In the genomic region with DNA sequence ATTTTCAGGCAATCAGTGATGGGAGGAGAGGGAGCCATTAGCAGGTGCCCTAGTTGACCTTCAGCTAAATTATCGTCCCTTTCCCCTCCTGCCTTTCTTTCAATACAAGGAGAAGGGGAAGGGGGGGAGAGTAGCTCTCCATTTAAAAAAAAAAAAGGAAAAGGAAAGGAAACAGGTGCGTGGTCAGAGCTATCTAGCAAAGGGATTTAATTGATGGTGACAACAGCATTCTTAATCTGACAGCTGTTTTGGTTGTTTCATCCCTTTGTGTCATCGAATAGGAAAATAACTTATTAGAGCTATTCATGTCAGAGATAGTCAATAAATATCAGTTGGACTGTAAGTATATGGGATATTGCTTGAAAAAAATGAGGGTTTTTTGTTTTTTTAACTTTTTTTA, we compare ENCODE assay signal across 14 cellular contexts.
"Had no signal": no experiment of that assay in that cellular context is flagged by ENCODE, and none has a peak within 500 bp of the region (broad histone marks: within the 10 kb centered on the region; RNA-seq: fewer than 3 reads in every experiment).

No MANE protein-coding gene starts in this region.

- H3K4me1 ChIP-seq: lower lobe of right lung, parathyroid adenoma, sigmoid colon had no signal

- H3K27ac Mint-ChIP-seq: activated T-helper 1 cell treated with anti-CD3 and anti-CD28 coated beads, Interleukin-12 subunit alpha, Interleukin-12 subunit beta, Interleukin-2, Interleukin-4 antibody, amounts not matched to agents 30 ng/mL and 10 ng/mL and 1 ng/mL, durations not matched to agents 14 hours and 24 hours and 36 hours; natural killer cell treated with Interleukin-12 subunit alpha and Interleukin-12 subunit beta and Interleukin-15 and Interleukin-18, amount 100 ng/mL, for 72 hours; stimulated activated naive B cell treated with anti-CD40 and anti-IgM and Interleukin-4, amounts not matched to agents 10 μg/mL and 1 μg/mL and 100 μg/mL, for 72 hours; T-helper 1 cell treated with Interleukin-12 subunit alpha and Interleukin-12 subunit beta and Interleukin-4 antibody, amounts not matched to agents 30 μg/mL and 1 μg/mL, for 36 hours had no signal

- H3K36me3 ChIP-seq: cardiac muscle cell, lower lobe of right lung, sigmoid colon, thyroid gland had no signal

- H3K36me3 Mint-ChIP-seq: activated naive CD8-positive, alpha-beta T cell; natural killer cell treated with Interleukin-12 subunit alpha and Interleukin-12 subunit beta and Interleukin-15 and Interleukin-18, amount 100 ng/mL, for 72 hours; stimulated activated naive B cell treated with anti-CD40 and anti-IgM and Interleukin-4, amounts not matched to agents 10 μg/mL and 1 μg/mL and 100 μg/mL, for 72 hours had no signal

- DNase-seq: erythroblast; foreskin melanocyte; glutamatergic neuron; hippocampal formation; lower lobe of right lung; sigmoid colon; stimulated activated naive B cell treated with anti-CD40 and anti-IgM and Interleukin-4, amounts not matched to agents 10 μg/mL and 1 μg/mL and 100 μg/mL, for 72 hours; thyroid gland had no signal

- H3K27me3 ChIP-seq: cardiac muscle cell, sigmoid colon, thyroid gland had no signal

- H3K9me3 ChIP-seq: lower lobe of right lung, sigmoid colon, thyroid gland had no signal

- H3K9me3 Mint-ChIP-seq: activated T-helper 1 cell treated with anti-CD3 and anti-CD28 coated beads, Interleukin-12 subunit alpha, Interleukin-12 subunit beta, Interleukin-2, Interleukin-4 antibody, amounts not matched to agents 30 ng/mL and 10 ng/mL and 1 ng/mL, durations not matched to agents 14 hours and 24 hours and 36 hours; natural killer cell treated with Interleukin-12 subunit alpha and Interleukin-12 subunit beta and Interleukin-15 and Interleukin-18, amount 100 ng/mL, for 72 hours; stimulated activated naive B cell treated with anti-CD40 and anti-IgM and Interleukin-4, amounts not matched to agents 10 μg/mL and 1 μg/mL and 100 μg/mL, for 72 hours; T-helper 1 cell treated with Interleukin-12 subunit alpha and Interleukin-12 subunit beta and Interleukin-4 antibody, amounts not matched to agents 30 μg/mL and 1 μg/mL, for 36 hours had no signal

- H3K9ac ChIP-seq: parathyroid adenoma had no signal

- H3K27ac ChIP-seq: cardiac muscle cell, lower lobe of right lung, parathyroid adenoma, sigmoid colon, thyroid gland had no signal

- H3K4me3 ChIP-seq: cardiac muscle cell, lower lobe of right lung, sigmoid colon, thyroid gland had no signal

- H3K4me3 Mint-ChIP-seq: activated T-helper 1 cell treated with anti-CD3 and anti-CD28 coated beads, Interleukin-12 subunit alpha, Interleukin-12 subunit beta, Interleukin-2, Interleukin-4 antibody, amounts not matched to agents 30 ng/mL and 10 ng/mL and 1 ng/mL, durations not matched to agents 14 hours and 24 hours and 36 hours; natural killer cell treated with Interleukin-12 subunit alpha and Interleukin-12 subunit beta and Interleukin-15 and Interleukin-18, amount 100 ng/mL, for 72 hours; stimulated activated naive B cell treated with anti-CD40 and anti-IgM and Interleukin-4, amounts not matched to agents 10 μg/mL and 1 μg/mL and 100 μg/mL, for 72 hours; T-helper 1 cell treated with Interleukin-12 subunit alpha and Interleukin-12 subunit beta and Interleukin-4 antibody, amounts not matched to agents 30 μg/mL and 1 μg/mL, for 36 hours had no signal

- H3K79me2 ChIP-seq: parathyroid adenoma had no signal

- H2AFZ ChIP-seq: parathyroid adenoma had no signal
